1 cellular context compared by ENCODE assay signal in genomic region chr2:131572175-131572574, GRCh38.
TF ChIP-seq lines count a peak whose summit lies in the region.

No MANE protein-coding gene starts in this region.

TF ChIP-seq in IMR-90, 13 proteins besides CTCF, POLR2A, EP300 and RAD21 (continued from another document):
- no peak for TF ChIP-seq ELK1 (IDR thresholded peaks at IDR 0.05; ENCODE audit: borderline replicate concordance, low read depth, low read length)
